ENCODE assay signal across 29 cellular contexts in genomic region chr3:5430701-5431100, GRCh38.
"Had no signal": no experiment of that assay in that cellular context is flagged by ENCODE, and none has a peak within 500 bp of the region (broad histone marks: within the 10 kb centered on the region; RNA-seq: fewer than 3 reads in every experiment).

No MANE protein-coding gene starts in this region.

- H3K27me3 ChIP-seq: brain microvascular endothelial cell, dorsolateral prefrontal cortex, esophagus squamous epithelium, gastroesophageal sphincter, heart right ventricle had no signal

- H3K36me3 Mint-ChIP-seq: activated CD4-positive, alpha-beta memory T cell treated with anti-CD3 and anti-CD28 coated beads for 36 hours; activated CD8-positive, alpha-beta memory T cell treated with anti-CD3 and anti-CD28 coated beads, Interleukin-2, amount 10 ng/mL, durations not matched to agents 7 days and 5 days; activated naive CD8-positive, alpha-beta T cell had no signal

- H3K4me1 Mint-ChIP-seq: activated CD4-positive, alpha-beta T cell treated with anti-CD3 and anti-CD28 coated beads, Interleukin-2, amount 10 ng/mL, durations not matched to agents 24 days and 14 days; activated CD8-positive, alpha-beta memory T cell treated with anti-CD3 and anti-CD28 coated beads, Interleukin-2, amount 10 ng/mL, durations not matched to agents 7 days and 5 days; activated T-helper 17 cell treated with anti-CD3 and anti-CD28 coated beads, Interleukin-2, amount 50 U/mL, for 72 hours; central memory CD8-positive, alpha-beta T cell had no signal

- H3K9me3 ChIP-seq: esophagus squamous epithelium, gastroesophageal sphincter, heart right ventricle had no signal

- DNase-seq: activated CD4-positive, alpha-beta memory T cell treated with anti-CD3 and anti-CD28 coated beads for 36 hours; activated CD4-positive, alpha-beta T cell treated with anti-CD3 and anti-CD28 coated beads for 36 hours; activated CD4-positive, alpha-beta T cell treated with anti-CD3 and anti-CD28 coated beads, Interleukin-2, amount 10 ng/mL, durations not matched to agents 24 days and 14 days; activated CD4-positive, CD25-positive, alpha-beta regulatory T cell; activated CD4-positive, CD25-positive, alpha-beta regulatory T cell treated with anti-CD3 and anti-CD28 coated beads, Interleukin-2, amount 50 U/mL, for 72 hours; activated CD8-positive, alpha-beta memory T cell treated with anti-CD3 and anti-CD28 coated beads, Interleukin-2, amount 10 ng/mL, durations not matched to agents 7 days and 5 days; activated CD8-positive, alpha-beta memory T cell treated with anti-CD3 and anti-CD28 coated beads, Interleukin-2, amount 50 U/mL, for 4 hours; activated CD8-positive, alpha-beta T cell treated with anti-CD3 and anti-CD28 coated beads, Interleukin-2, amount 10 ng/mL, durations not matched to agents 7 days and 5 days; activated effector memory CD4-positive, alpha-beta T cell treated with Interleukin-2 at 50 U/mL for 16 hours; activated gamma-delta T cell treated with Interleukin-2 at 50 U/mL for 16 hours; activated naive CD4-positive, alpha-beta T cell treated with anti-CD3 and anti-CD28 coated beads, Interleukin-2, amount 50 U/mL, for 16 hours; activated naive CD4-positive, alpha-beta T cell treated with Interleukin-2 at 50 U/mL for 16 hours; activated T-cell treated with anti-CD3 and anti-CD28 coated beads, Interleukin-2, amount 50 U/mL, for 1 hour; amniotic stem cell; anterior cingulate cortex; brain microvascular endothelial cell; dorsolateral prefrontal cortex; effector memory CD4-positive, alpha-beta T cell; endodermal cell; esophagus squamous epithelium; foreskin melanocyte; heart right ventricle; T-helper 2 cell had no signal

- H3K36me3 ChIP-seq: brain microvascular endothelial cell, esophagus squamous epithelium, gastroesophageal sphincter, heart right ventricle had no signal

- H3K9me3 Mint-ChIP-seq: activated CD4-positive, alpha-beta memory T cell treated with anti-CD3 and anti-CD28 coated beads for 36 hours; activated CD4-positive, alpha-beta T cell treated with anti-CD3 and anti-CD28 coated beads, Interleukin-2, amount 10 ng/mL, durations not matched to agents 24 days and 14 days; activated T-helper 17 cell treated with anti-CD3 and anti-CD28 coated beads, Interleukin-2, amount 50 U/mL, for 72 hours; central memory CD8-positive, alpha-beta T cell; dendritic cell treated with granulocyte-macrophage colony-stimulating factor and Interleukin-4, amounts not matched to agents 40 ng/mL and 50 ng/mL, for 4 days; endodermal cell had no signal

- H3K27ac Mint-ChIP-seq: activated CD4-positive, alpha-beta memory T cell treated with anti-CD3 and anti-CD28 coated beads for 36 hours; activated CD4-positive, alpha-beta T cell treated with anti-CD3 and anti-CD28 coated beads for 36 hours; activated CD4-positive, alpha-beta T cell treated with anti-CD3 and anti-CD28 coated beads, Interleukin-2, amount 10 ng/mL, durations not matched to agents 24 days and 14 days; activated CD8-positive, alpha-beta memory T cell treated with anti-CD3 and anti-CD28 coated beads, Interleukin-2, amount 10 ng/mL, durations not matched to agents 7 days and 5 days; activated CD8-positive, alpha-beta T cell treated with anti-CD3 and anti-CD28 coated beads, Interleukin-2, amount 10 ng/mL, durations not matched to agents 7 days and 5 days; activated naive CD8-positive, alpha-beta T cell; activated T-helper 17 cell treated with anti-CD3 and anti-CD28 coated beads, Interleukin-2, amount 50 U/mL, for 72 hours; dendritic cell treated with granulocyte-macrophage colony-stimulating factor and Interleukin-4, amounts not matched to agents 40 ng/mL and 50 ng/mL, for 4 days; endodermal cell had no signal

- H3K4me3 ChIP-seq: coronary artery, dorsolateral prefrontal cortex, esophagus squamous epithelium, gastroesophageal sphincter, heart right ventricle had no signal

- H3K27me3 Mint-ChIP-seq: activated CD4-positive, alpha-beta memory T cell treated with anti-CD3 and anti-CD28 coated beads for 36 hours; activated CD4-positive, alpha-beta T cell treated with anti-CD3 and anti-CD28 coated beads for 36 hours; central memory CD8-positive, alpha-beta T cell had no signal

- H3K4me1 ChIP-seq: esophagus squamous epithelium, gastroesophageal sphincter had no signal

- H3K4me3 Mint-ChIP-seq: activated CD4-positive, alpha-beta memory T cell treated with anti-CD3 and anti-CD28 coated beads for 36 hours; activated CD4-positive, alpha-beta T cell treated with anti-CD3 and anti-CD28 coated beads for 36 hours; activated CD4-positive, alpha-beta T cell treated with anti-CD3 and anti-CD28 coated beads, Interleukin-2, amount 10 ng/mL, durations not matched to agents 24 days and 14 days; activated CD8-positive, alpha-beta memory T cell treated with anti-CD3 and anti-CD28 coated beads, Interleukin-2, amount 10 ng/mL, durations not matched to agents 7 days and 5 days; activated CD8-positive, alpha-beta T cell treated with anti-CD3 and anti-CD28 coated beads, Interleukin-2, amount 10 ng/mL, durations not matched to agents 7 days and 5 days; activated naive CD8-positive, alpha-beta T cell; activated T-helper 17 cell treated with anti-CD3 and anti-CD28 coated beads, Interleukin-2, amount 50 U/mL, for 72 hours; central memory CD8-positive, alpha-beta T cell; dendritic cell treated with granulocyte-macrophage colony-stimulating factor and Interleukin-4, amounts not matched to agents 40 ng/mL and 50 ng/mL, for 4 days; endodermal cell had no signal

- H3K27ac ChIP-seq: brain microvascular endothelial cell, coronary artery, dorsolateral prefrontal cortex, esophagus squamous epithelium, gastroesophageal sphincter, heart right ventricle had no signal

- ATAC-seq: activated CD4-positive, alpha-beta T cell treated with anti-CD3 and anti-CD28 coated beads for 36 hours; activated CD8-positive, alpha-beta memory T cell treated with anti-CD3 and anti-CD28 coated beads, Interleukin-2, amount 10 ng/mL, durations not matched to agents 7 days and 5 days; activated CD8-positive, alpha-beta T cell treated with anti-CD3 and anti-CD28 coated beads, Interleukin-2, amount 10 ng/mL, durations not matched to agents 7 days and 5 days; activated T-helper 17 cell treated with anti-CD3 and anti-CD28 coated beads, Interleukin-2, amount 50 U/mL, for 72 hours; gastroesophageal sphincter; heart right ventricle had no signal
